1 cellular context compared by ENCODE assay signal in the genomic region with DNA sequence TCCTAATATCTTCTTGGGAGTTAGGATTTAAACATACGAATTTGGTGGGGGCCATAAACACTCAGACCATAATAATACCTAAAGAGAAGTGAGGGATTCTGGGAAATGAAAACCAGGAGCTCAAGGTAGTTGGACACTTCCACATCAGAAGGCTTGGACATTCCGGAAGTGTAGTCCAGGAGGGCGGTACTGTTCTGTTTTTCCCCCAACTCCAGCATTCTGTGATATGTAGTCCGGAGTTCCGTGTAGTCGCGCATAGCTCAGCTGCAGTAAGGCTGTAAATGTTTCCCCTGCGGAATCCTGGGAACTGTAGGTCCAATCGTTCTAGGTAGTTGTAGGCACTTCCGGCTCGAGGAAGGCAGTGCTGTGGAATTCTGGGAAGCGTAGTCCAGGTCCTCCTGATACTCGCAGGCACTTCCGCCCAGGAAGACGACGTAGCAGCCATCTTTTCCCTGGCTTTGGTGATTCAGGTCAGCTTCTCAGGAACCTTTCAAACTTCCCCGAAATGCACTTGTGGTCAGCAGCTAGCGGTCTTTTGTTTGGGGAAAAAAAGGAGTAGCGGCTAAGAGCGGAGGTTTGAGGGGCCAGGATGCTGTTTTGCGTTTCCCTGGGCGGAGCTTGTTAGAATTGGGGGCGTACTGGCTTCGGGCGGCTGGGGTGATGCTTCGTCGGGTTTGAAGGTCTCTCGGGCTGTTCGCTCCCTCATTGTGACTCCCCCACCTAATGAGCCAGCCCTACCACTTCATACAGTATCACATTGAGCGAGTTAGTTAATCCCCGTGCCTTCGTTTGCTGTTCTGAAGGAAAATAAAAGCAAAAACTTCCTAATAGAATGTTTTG.
TF ChIP-seq lines count a peak whose summit lies in the region.

Gene ZNF226, plus strand, starts transcription at position 428 of the 840 bp plus-strand sequence. CDS start 4,981 bp downstream, outside the sequence.

TF ChIP-seq in HepG2, 621 proteins besides CTCF, POLR2A, EP300 and RAD21 (continued from another document and continues in another):
- peak; percentile 77 for TF ChIP-seq NFYC (CRISPR knock-in tag; IDR thresholded peaks at IDR 0.05)
- TF ChIP-seq, protein P1, sequence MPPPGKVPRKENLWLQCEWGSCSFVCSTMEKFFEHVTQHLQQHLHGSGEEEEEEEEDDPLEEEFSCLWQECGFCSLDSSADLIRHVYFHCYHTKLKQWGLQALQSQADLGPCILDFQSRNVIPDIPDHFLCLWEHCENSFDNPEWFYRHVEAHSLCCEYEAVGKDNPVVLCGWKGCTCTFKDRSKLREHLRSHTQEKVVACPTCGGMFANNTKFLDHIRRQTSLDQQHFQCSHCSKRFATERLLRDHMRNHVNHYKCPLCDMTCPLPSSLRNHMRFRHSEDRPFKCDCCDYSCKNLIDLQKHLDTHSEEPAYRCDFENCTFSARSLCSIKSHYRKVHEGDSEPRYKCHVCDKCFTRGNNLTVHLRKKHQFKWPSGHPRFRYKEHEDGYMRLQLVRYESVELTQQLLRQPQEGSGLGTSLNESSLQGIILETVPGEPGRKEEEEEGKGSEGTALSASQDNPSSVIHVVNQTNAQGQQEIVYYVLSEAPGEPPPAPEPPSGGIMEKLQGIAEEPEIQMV (CRISPR knock-in tag; IDR thresholded peaks at IDR 0.05; ENCODE audit: low read depth): 0 out of 2 replicates have a peak, but pooled peaks have one; percentile 35
- 0 out of 2 replicates have a peak, but pooled peaks have one; percentile 11 for TF ChIP-seq MEIS2 (CRISPR knock-in tag; IDR thresholded peaks at IDR 0.05)
- peak; percentile 52; the same call in 1 of the 2 replicates for TF ChIP-seq KDM5B (CRISPR knock-in tag; IDR thresholded peaks at IDR 0.05; ENCODE audit: borderline replicate concordance)
- TF ChIP-seq TARDBP (CRISPR knock-in tag; IDR thresholded peaks at IDR 0.05): peak; percentile 51
- peak; percentile 74; the same call in 1 of the 2 replicates for TF ChIP-seq ZNF256 (CRISPR knock-in tag; conservative IDR thresholded peaks at IDR 0.05)
- TF ChIP-seq ZSCAN22 (CRISPR knock-in tag; IDR thresholded peaks at IDR 0.05): no peak
- peak; percentile 73; the same call in 1 of the 2 replicates for TF ChIP-seq ZNF572 (CRISPR knock-in tag; IDR thresholded peaks at IDR 0.05)
- 0 out of 2 replicates have a peak, but pooled peaks have one; percentile 46 for TF ChIP-seq ZNF709 (CRISPR knock-in tag; IDR thresholded peaks at IDR 0.05)
- TF ChIP-seq IKZF5 (CRISPR knock-in tag; IDR thresholded peaks at IDR 0.05): peak; percentile 80
- 0 out of 2 replicates have a peak, but pooled peaks have one; percentile 44 for TF ChIP-seq MAF1 (CRISPR knock-in tag; IDR thresholded peaks at IDR 0.05; ENCODE audit: borderline replicate concordance)
- TF ChIP-seq POGK (CRISPR knock-in tag; conservative IDR thresholded peaks at IDR 0.05): no peak; the same call in 1 of the 2 replicates
- peak; percentile 26; the same call in 1 of the 2 replicates for TF ChIP-seq KLF9 (CRISPR knock-in tag; IDR thresholded peaks at IDR 0.05; ENCODE audit: low read depth)
- TF ChIP-seq ZNF331 (CRISPR knock-in tag; IDR thresholded peaks at IDR 0.05): peak; percentile 33; the same call in 1 of the 2 replicates
- TF ChIP-seq IKZF1 (IDR thresholded peaks at IDR 0.05): no peak
- TF ChIP-seq MAZ (IDR thresholded peaks at IDR 0.05; ENCODE audit: borderline replicate concordance, low read depth, low read length): peak; percentile 65; the same call in 1 of the 2 replicates
- TF ChIP-seq MAZ (CRISPR knock-in tag; IDR thresholded peaks at IDR 0.05; ENCODE audit: low read depth): no peak
- TF ChIP-seq MEF2D (CRISPR knock-in tag; IDR thresholded peaks at IDR 0.05): peak; percentile 69; the same call in 1 of the 2 replicates
- TF ChIP-seq ATF2 (CRISPR knock-in tag; IDR thresholded peaks at IDR 0.05): peak; percentile 37; the same call in 1 of the 2 replicates
- TF ChIP-seq NONO (IDR thresholded peaks at IDR 0.05): no peak
- TF ChIP-seq NONO (CRISPR knock-in tag; conservative IDR thresholded peaks at IDR 0.05): 0 out of 2 replicates have a peak, but pooled peaks have one; percentile 41
- TF ChIP-seq PHF20 (CRISPR knock-in tag; IDR thresholded peaks at IDR 0.05): peak; percentile 94
- 0 out of 2 replicates have a peak, but pooled peaks have one; percentile 43 for TF ChIP-seq TP53 (CRISPR knock-in tag; conservative IDR thresholded peaks at IDR 0.05)
- 0 out of 2 replicates have a peak, but pooled peaks have one; percentile 67 for TF ChIP-seq ZSCAN29 (CRISPR knock-in tag; conservative IDR thresholded peaks at IDR 0.05)
- no peak; the same call in 1 of the 2 replicates for TF ChIP-seq HMG20A (CRISPR knock-in tag; IDR thresholded peaks at IDR 0.05; ENCODE audit: borderline replicate concordance)
- TF ChIP-seq ASH2L (IDR thresholded peaks at IDR 0.05; ENCODE audit: insufficient read length, low read depth, low read length): peak; percentile 69
- peak; percentile 58 for TF ChIP-seq RBFOX2 (IDR thresholded peaks at IDR 0.05; ENCODE audit: low read depth, low read length)
- TF ChIP-seq NFRKB (IDR thresholded peaks at IDR 0.05): no peak
- TF ChIP-seq TFE3 (CRISPR knock-in tag; IDR thresholded peaks at IDR 0.05): peak; percentile 30; the same call in 1 of the 2 replicates
- peak; percentile 60; the same call in 1 of the 2 replicates for TF ChIP-seq ZFY (CRISPR knock-in tag; IDR thresholded peaks at IDR 0.05)
- no peak for TF ChIP-seq KDM6A (CRISPR knock-in tag; IDR thresholded peaks at IDR 0.05; ENCODE audit: low read depth)
- peak; percentile 40; the same call in 1 of the 2 replicates for TF ChIP-seq DRAP1 (CRISPR knock-in tag; IDR thresholded peaks at IDR 0.05)
- TF ChIP-seq SIN3A (IDR thresholded peaks at IDR 0.05; ENCODE audit: borderline replicate concordance, low read depth, low read length): peak; percentile 73
- peak; percentile 100 for TF ChIP-seq ZNF441 (CRISPR knock-in tag; IDR thresholded peaks at IDR 0.05; ENCODE audit: borderline replicate concordance)
- TF ChIP-seq NCOA1 (CRISPR knock-in tag; IDR thresholded peaks at IDR 0.05): no peak
- peak; percentile 55 for TF ChIP-seq XRCC5 (optimal IDR thresholded peaks at IDR 0.05; ENCODE audit: low read length)
- TF ChIP-seq ZNF609 (CRISPR knock-in tag; IDR thresholded peaks at IDR 0.05; ENCODE audit: borderline replicate concordance): no peak
- TF ChIP-seq ZNF784 (CRISPR knock-in tag; IDR thresholded peaks at IDR 0.05; ENCODE audit: borderline replicate concordance): no peak
- 0 out of 2 replicates have a peak, but pooled peaks have one; percentile 25 for TF ChIP-seq SNAI1 (CRISPR knock-in tag; IDR thresholded peaks at IDR 0.05; ENCODE audit: borderline replicate concordance)
- TF ChIP-seq ZIK1 (CRISPR knock-in tag; IDR thresholded peaks at IDR 0.05; ENCODE audit: borderline replicate concordance, low read depth): 0 out of 2 replicates have a peak, but pooled peaks have one; percentile 59
- peak; percentile 85; the same call in 1 of the 2 replicates for TF ChIP-seq MIER3 (CRISPR knock-in tag; IDR thresholded peaks at IDR 0.05; ENCODE audit: borderline replicate concordance)
- TF ChIP-seq ZNF362 (CRISPR knock-in tag; IDR thresholded peaks at IDR 0.05; ENCODE audit: borderline replicate concordance): peak; percentile 35; the same call in 1 of the 2 replicates
- TF ChIP-seq CBFB (CRISPR knock-in tag; IDR thresholded peaks at IDR 0.05): peak; percentile 21; the same call in 1 of the 2 replicates
- no peak for TF ChIP-seq CENPBD1 (CRISPR knock-in tag; IDR thresholded peaks at IDR 0.05; ENCODE audit: borderline replicate concordance, low read depth)
- TF ChIP-seq IRF2 (CRISPR knock-in tag; IDR thresholded peaks at IDR 0.05): peak; percentile 99
